ENCODE assay signal across 33 cellular contexts in the genomic region with DNA sequence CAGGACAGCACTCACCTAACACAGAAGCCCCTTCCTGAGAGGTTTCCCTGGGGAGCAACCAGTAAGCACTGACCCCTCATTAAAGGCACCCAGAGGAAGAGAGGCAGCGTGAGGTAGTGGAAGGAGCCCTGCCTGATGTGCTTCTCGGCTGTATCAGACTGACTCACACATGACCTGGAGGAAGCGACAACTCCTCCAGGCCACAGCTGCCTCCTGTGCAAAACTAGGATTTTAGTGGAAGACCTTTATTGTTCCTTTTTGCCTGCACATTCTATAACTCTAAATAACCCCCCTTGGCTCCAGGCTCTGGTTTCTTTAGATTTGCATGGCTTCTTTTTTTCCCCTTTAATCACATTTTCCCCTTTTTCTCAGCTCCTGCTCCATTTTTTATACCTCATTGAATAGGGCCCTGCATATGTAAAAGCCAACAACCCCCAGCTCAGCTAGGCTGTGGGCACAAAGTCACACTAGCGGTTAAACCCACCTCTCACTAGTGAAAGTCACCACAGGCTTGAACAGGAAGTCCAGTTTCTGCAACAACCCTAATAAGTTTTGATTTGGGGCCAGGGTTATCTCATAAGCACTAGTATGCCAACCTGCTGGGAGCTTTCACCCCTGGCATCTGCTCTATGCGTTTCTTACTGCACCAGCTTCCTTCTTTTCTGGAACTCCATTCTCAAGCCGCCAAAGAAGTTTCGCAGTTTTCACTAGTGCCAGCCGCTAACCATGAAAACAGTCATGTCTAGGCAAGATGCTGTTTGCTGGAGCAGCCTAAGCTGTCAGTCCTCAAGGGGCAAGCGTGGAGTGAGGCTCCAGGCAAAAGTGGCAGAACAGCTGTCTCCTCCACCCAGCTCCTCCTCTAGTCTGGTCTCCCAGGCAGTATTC.
DNase-seq lines count a peak whose midpoint lies in the region; ATAC-seq and TF ChIP-seq lines count a peak whose summit lies in the region.
"Had no signal": no experiment of that assay in that cellular context is flagged by ENCODE, and none has a peak within 500 bp of the region (broad histone marks: within the 10 kb centered on the region; RNA-seq: fewer than 3 reads in every experiment).

No MANE protein-coding gene starts in this region.

- no peaks in the 10 kb centered on the region for H3K79me2 ChIP-seq in mammary epithelial cell (ENCODE audit: insufficient read depth, low read length)

- peaks cover 25% of the 10 kb centered on the region for H3K4me1 Mint-ChIP-seq in MCF 10A (ENCODE audit: insufficient read depth, unreplicated experiment)
- peaks cover 28% of the 10 kb centered on the region for H3K4me1 Mint-ChIP-seq in neural crest cell
- H3K4me1 Mint-ChIP-seq: immature natural killer cell, memory B cell had no signal

- 41% methylated on average over 6 of the region's 9 CpGs for WGBS in mammary epithelial cell (ENCODE audit: low coverage, missing lambda C conversion rate)

- POLR2A ChIA-PET in MCF 10A (lab: Yijun Ruan, JAX) = interaction anchor here (0.7 to 1.3 kb wide), 2 partner anchors 17 to 25 kb away, joined by 3 read pairs; no protein-coding TSS in a partner anchor

- no peaks in the 10 kb centered on the region for H3K27me3 ChIP-seq in mammary epithelial cell (ENCODE audit: insufficient read depth, low read length)
- no peaks in the 10 kb centered on the region for H3K27me3 ChIP-seq in lower lobe of right lung (ENCODE audit: low read depth)
- H3K27me3 ChIP-seq: upper lobe of right lung had no signal

- H2AFZ ChIP-seq in mammary epithelial cell (ENCODE audit: low read depth, low read length) = no peak overlapping the region

- peak overlapping the region; percentile 82 for H3K27ac Mint-ChIP-seq in MCF 10A (ENCODE audit: low read depth, unreplicated experiment)
- H3K27ac Mint-ChIP-seq in neural crest cell (ENCODE audit: unreplicated experiment) = peak overlapping the region; percentile 88
- H3K27ac Mint-ChIP-seq: activated T-helper 2 cell treated with anti-CD3 and anti-CD28 coated beads, Interferon-gamma antibody, Interleukin-2, Interleukin-4, amounts not matched to agents 10 μg/mL and 5 μg/mL and 100 μg/mL, durations not matched to agents 14 hours and 24 hours and 36 hours; immature natural killer cell; memory B cell; progenitor cell of endocrine pancreas; T-helper 2 cell treated with Interferon-gamma antibody and Interleukin-4, amounts not matched to agents 5 μg/mL and 100 μg/mL, for 36 hours had no signal

- H3K27ac ChIP-seq in mammary epithelial cell (ENCODE audit: insufficient read depth, low read depth, low read length) = no peak overlapping the region
- H3K27ac ChIP-seq in lower lobe of right lung = no peak overlapping the region
- no peak overlapping the region for H3K27ac ChIP-seq in substantia nigra (ENCODE audit: low read depth, low read length, poor library complexity, severe bottlenecking)
- H3K27ac ChIP-seq: upper lobe of right lung, VCaP had no signal

- no peaks in the 10 kb centered on the region for H4K20me1 ChIP-seq in mammary epithelial cell (ENCODE audit: insufficient read depth, low read length)

- H3K9ac ChIP-seq in mammary epithelial cell (ENCODE audit: insufficient read depth, low read length) = no peak overlapping the region

- no peak overlapping the region for H3K4me3 ChIP-seq in mammary epithelial cell (replicated peaks in 1 of 3; ENCODE audit: insufficient read depth in 1 of 3, low read depth in 2 of 3, low read length in 3 of 3)
- H3K4me3 ChIP-seq in epithelial cell of esophagus (ENCODE audit: low read length) = no peak overlapping the region
- H3K4me3 ChIP-seq in lower lobe of right lung = no peak overlapping the region
- H3K4me3 ChIP-seq: HAP-1, upper lobe of right lung had no signal

- CTCF ChIA-PET in MCF 10A (lab: Yijun Ruan, JAX) = interaction anchor here (1.0 kb wide), 1 partner anchor 8 kb away, joined by 6 read pairs; no protein-coding TSS in a partner anchor
- CTCF ChIA-PET in mammary epithelial cell (lab: Charles Lee; ENCODE audit: low non-redundant PET) = no interaction called here

- dilution Hi-C loops in mammary epithelial cell (cut with HindIII; ENCODE audit: low sequenced_read_pairs) = no loop called here

- H3K27me3 Mint-ChIP-seq in MCF 10A (ENCODE audit: insufficient read depth, unreplicated experiment) (no peaks in the 10 kb centered on the region), neural crest cell (ENCODE audit: low read depth) (no peaks in the 10 kb centered on the region)
- H3K27me3 Mint-ChIP-seq: brain, memory B cell, progenitor cell of endocrine pancreas had no signal

- H3K4me1 ChIP-seq in mammary epithelial cell (ENCODE audit: insufficient read depth, low read length) = no peaks in the 10 kb centered on the region
- no peaks in the 10 kb centered on the region for H3K4me1 ChIP-seq in lower lobe of right lung
- H3K4me1 ChIP-seq: HAP-1, upper lobe of right lung had no signal

- H3K9me3 Mint-ChIP-seq in MCF 10A (ENCODE audit: unreplicated experiment) (no peaks in the 10 kb centered on the region), neural crest cell (no peaks in the 10 kb centered on the region)
- H3K9me3 Mint-ChIP-seq: activated T-helper 2 cell treated with anti-CD3 and anti-CD28 coated beads, Interferon-gamma antibody, Interleukin-2, Interleukin-4, amounts not matched to agents 10 μg/mL and 5 μg/mL and 100 μg/mL, durations not matched to agents 14 hours and 24 hours and 36 hours; memory B cell; T-helper 2 cell treated with Interferon-gamma antibody and Interleukin-4, amounts not matched to agents 5 μg/mL and 100 μg/mL, for 36 hours had no signal

- intact Hi-C loops in MCF 10A (cut with micrococcal nuclease) = no loop called here
- intact Hi-C loops in mammary epithelial cell (cut with micrococcal nuclease) = no loop called here
- intact Hi-C loops in lower lobe of right lung (cut with DNase I) = no loop called here

- in situ Hi-C loops in mammary epithelial cell (cut with MboI; ENCODE audit: low sequenced_read_pairs in 2 of 2) = no loop called here

- no peak overlapping the region for H3K4me2 ChIP-seq in mammary epithelial cell (ENCODE audit: insufficient read depth, low read depth, low read length)

- TF ChIP-seq CTCF in MCF 10A (IDR thresholded peaks at IDR 0.05; ENCODE audit: unreplicated experiment) (no peak), mammary epithelial cell (conservative IDR thresholded peaks at IDR 0.05 in 1 of 2, IDR thresholded peaks at IDR 0.05 in 1 of 2; ENCODE audit: extremely low read depth in 1 of 2, insufficient read depth in 1 of 2, low read depth in 1 of 2, low read length in 2 of 2) (no peak), epithelial cell of esophagus (IDR thresholded peaks at IDR 0.05; ENCODE audit: insufficient read depth, low read depth, low read length, missing control alignments) (no peak), neural crest cell (conservative IDR thresholded peaks at IDR 0.05) (no peak), lower lobe of right lung (IDR thresholded peaks at IDR 0.05) (no peak)

- H3K9me3 ChIP-seq in mammary epithelial cell (replicated peaks; ENCODE audit: insufficient read depth, low read length) (no peaks in the 10 kb centered on the region), lower lobe of right lung (no peaks in the 10 kb centered on the region)
- H3K9me3 ChIP-seq: HAP-1, upper lobe of right lung had no signal

- no peak for ATAC-seq in HG03108 (IDR thresholded peaks at IDR 0.05; ENCODE audit: unreplicated experiment)
- ATAC-seq in lower lobe of right lung = no peak
- ATAC-seq in HG02759 (IDR thresholded peaks at IDR 0.05; ENCODE audit: unreplicated experiment) = no peak
- ATAC-seq: HepG2, sciatic nerve, upper lobe of right lung had no signal

- H3K4me3 Mint-ChIP-seq in MCF 10A (ENCODE audit: unreplicated experiment) (no peak overlapping the region), neural crest cell (no peak overlapping the region)
- H3K4me3 Mint-ChIP-seq: brain; immature natural killer cell; memory B cell; T-helper 2 cell treated with Interferon-gamma antibody and Interleukin-4, amounts not matched to agents 5 μg/mL and 100 μg/mL, for 36 hours had no signal

- no TSS peak for BruUV-seq in MCF 10A (replicated peaks; lab: Mats Ljungman, UMichigan)
- no TSS peak for BruUV-seq in mammary epithelial cell (replicated peaks; lab: Mats Ljungman, UMichigan)

- DNase-seq in MCF 10A (ENCODE audit: unreplicated experiment) (no peak), mammary epithelial cell (no peak), epithelial cell of esophagus (ENCODE audit: low read depth) (peak; percentile 3), neural crest cell (ENCODE audit: low read depth, low spot score) (no peak), lower lobe of right lung (no peak), substantia nigra (lab: John Stamatoyannopoulos, UW) (no peak)
- DNase-seq: 8988T; activated CD4-positive, alpha-beta T cell treated with anti-CD3 and anti-CD28 coated beads for 48 hours; activated CD8-positive, alpha-beta memory T cell treated with anti-CD3 and anti-CD28 coated beads for 24 hours; activated naive CD4-positive, alpha-beta T cell treated with anti-CD3 and anti-CD28 coated beads, Interleukin-2, amount 50 U/mL, for 16 hours; activated T-cell treated with anti-CD3 and anti-CD28 coated beads for 4 hours; amniotic stem cell; hypothalamus; immature natural killer cell; Karpas-422; NCI-H2081; NCI-H345; NCI-H748 treated with DMSO at 0.1 percent for 48 hours; SIG-M5; stimulated activated CD4-positive, alpha-beta T cell treated with anti-CD3 and anti-CD28 coated beads, Interleukin-12 subunit alpha, Interleukin-12 subunit beta, amount 100 ng/mL, for 4 hours; stimulated activated CD4-positive, alpha-beta T cell treated with anti-CD3 and anti-CD28 coated beads, Interleukin-2, amount 100 ng/mL, for 48 hours; upper lobe of right lung had no signal

- H3K36me3 Mint-ChIP-seq in MCF 10A (ENCODE audit: insufficient read depth, unreplicated experiment) = no peaks in the 10 kb centered on the region
- no peaks in the 10 kb centered on the region for H3K36me3 Mint-ChIP-seq in neural crest cell (ENCODE audit: low read depth)
- H3K36me3 Mint-ChIP-seq: brain, immature natural killer cell, memory B cell had no signal

- H3K36me3 ChIP-seq in mammary epithelial cell (ENCODE audit: insufficient read depth, low read length) (no peaks in the 10 kb centered on the region), lower lobe of right lung (no peaks in the 10 kb centered on the region)
- H3K36me3 ChIP-seq: HAP-1, upper lobe of right lung had no signal
